In the genomic region with DNA sequence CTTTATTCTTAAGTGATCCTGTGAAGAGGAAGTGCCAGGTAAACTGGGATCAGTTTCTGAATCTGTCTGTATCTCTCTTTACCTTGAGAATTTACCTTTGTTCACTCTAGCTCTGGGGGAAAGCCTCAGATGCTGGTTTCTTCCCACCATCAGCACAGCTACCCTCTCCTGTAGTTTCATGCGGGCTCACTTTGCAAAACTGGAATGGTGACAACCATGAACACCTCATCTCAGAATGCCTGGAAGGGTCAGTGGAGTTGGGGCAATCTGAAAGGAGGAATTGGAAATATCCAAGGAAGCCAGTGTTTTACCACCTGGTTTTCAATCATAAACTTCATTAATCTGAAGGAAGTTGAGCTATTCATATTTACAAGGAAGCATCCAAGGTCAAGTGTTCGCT, we compare ENCODE assay signal across 8 cellular contexts. TPM values are rescaled to one million over a fixed set of nuclear protein-coding genes. Genes with fewer than 3 reads are reported as not detected.
"Had no signal": no experiment of that assay in that cellular context is flagged by ENCODE, and none has a peak within 500 bp of the region (broad histone marks: within the 10 kb centered on the region; RNA-seq: fewer than 3 reads in every experiment).

No MANE protein-coding gene starts in this region.

- H3K9ac ChIP-seq: GM23248 had no signal

- H3K9me3 ChIP-seq: HAP-1 had no signal

- ATAC-seq: GM23338, HCT116 had no signal

- H3K36me3 ChIP-seq: HAP-1 had no signal

- DNase-seq: GM23248, GOT3, H7, HCEC 1CT, HFFc6 had no signal

- H3K4me3 ChIP-seq: GM23248, GM23338, HAP-1 had no signal

- H2AFZ ChIP-seq: GM23248, GM23338 had no signal

- H3K9me3 Mint-ChIP-seq: GM23338 had no signal

- H3K4me3 Mint-ChIP-seq: GM23338, HFFc6 had no signal

- H3K4me2 ChIP-seq: GM23338 had no signal

- H3K27ac Mint-ChIP-seq: GM23338, HFFc6 had no signal

- H3K27ac ChIP-seq: GM23248 had no signal

RNA-seq across cellular contexts. Expression of gene DCX, which starts 30.8 kb away (rescaled TPM):
- total RNA-seq: GM23248, HFFc6 had no signal
- polyA plus RNA-seq: GM23248 had no signal
